1 cellular context compared by ENCODE assay signal in the genomic region with DNA sequence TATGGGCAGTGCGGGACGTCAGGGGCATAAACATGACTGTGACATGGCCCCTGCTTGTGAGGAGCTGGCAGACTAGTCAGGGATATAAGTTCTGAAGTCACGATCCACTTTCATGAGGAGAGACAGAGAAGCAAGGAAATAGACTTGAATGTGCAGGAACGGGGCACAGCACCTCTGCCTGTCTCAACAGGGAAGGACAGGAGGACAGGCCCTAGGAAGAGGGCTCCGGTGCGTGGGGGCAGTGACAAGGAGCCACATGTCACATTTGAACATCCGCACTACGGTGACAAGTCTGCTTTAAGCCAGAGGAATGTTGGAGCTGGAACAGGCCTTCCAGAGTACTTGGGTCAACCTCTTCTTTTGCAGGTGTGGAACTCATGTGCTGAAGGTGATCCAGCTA.
TF ChIP-seq lines count a peak whose summit lies in the region.

No MANE protein-coding gene starts in this region.

TF ChIP-seq in HepG2, 621 proteins besides CTCF, POLR2A, EP300 and RAD21:
- no peak for TF ChIP-seq ZNF766 (CRISPR knock-in tag; IDR thresholded peaks at IDR 0.05; ENCODE audit: borderline replicate concordance)
- no peak for TF ChIP-seq PRMT3 (CRISPR knock-in tag; IDR thresholded peaks at IDR 0.05; ENCODE audit: borderline replicate concordance, low read depth)
- no peak for TF ChIP-seq ZNF556 (CRISPR knock-in tag; IDR thresholded peaks at IDR 0.05; ENCODE audit: borderline replicate concordance)
- TF ChIP-seq ZBTB42 (CRISPR knock-in tag; IDR thresholded peaks at IDR 0.05) = no peak
